ENCODE assay signal across 15 cellular contexts in the genomic region with DNA sequence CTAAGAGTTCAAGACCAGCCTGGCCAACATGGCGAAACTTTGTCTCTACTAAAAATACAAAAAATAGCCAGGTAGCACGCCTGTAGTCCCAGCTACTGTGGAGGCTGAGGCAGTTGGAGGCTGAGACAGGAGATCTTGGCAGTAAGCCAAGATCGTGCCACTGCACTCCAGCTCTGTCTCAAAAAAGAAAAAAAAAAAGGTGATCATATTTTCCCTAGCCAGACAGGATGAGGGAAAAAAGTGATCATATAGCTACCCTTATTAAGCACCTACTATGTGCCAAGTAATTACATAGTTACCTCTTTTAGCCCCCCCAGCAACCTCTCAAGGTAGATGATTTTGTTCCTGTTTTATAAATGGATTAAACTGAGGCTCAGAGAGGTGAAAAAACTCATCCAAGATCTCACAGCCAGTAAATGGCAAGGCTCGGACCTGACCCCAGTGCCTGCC. TPM values are rescaled to one million over a fixed set of nuclear protein-coding genes. Genes with fewer than 3 reads are reported as not detected.
DNase-seq lines count a peak whose midpoint lies in the region; ATAC-seq and TF ChIP-seq lines count a peak whose summit lies in the region.
"Had no signal": no experiment of that assay in that cellular context is flagged by ENCODE, and none has a peak within 500 bp of the region (broad histone marks: within the 10 kb centered on the region; RNA-seq: fewer than 3 reads in every experiment).

No MANE protein-coding gene starts in this region.

- H3K79me1 ChIP-seq in neuronal stem cell (ENCODE audit: low read depth, low read length) (peaks cover 3% of the 10 kb centered on the region), mesenchymal stem cell (replicated peaks; ENCODE audit: low read length, poor library complexity, severe bottlenecking) (peaks cover 1% of the 10 kb centered on the region)

- no peak for TF ChIP-seq CTCF in brain (conservative IDR thresholded peaks at IDR 0.05)

- H2BK15ac ChIP-seq in neuronal stem cell (ENCODE audit: low read length) (no peak overlapping the region), mesenchymal stem cell (ENCODE audit: low read depth, poor library complexity, severe bottlenecking) (no peak overlapping the region)

- no peak overlapping the region for H3K4me2 ChIP-seq in neuronal stem cell (ENCODE audit: insufficient read depth, low read length, poor library complexity, severe bottlenecking)
- no peak overlapping the region for H3K4me2 ChIP-seq in mesenchymal stem cell (ENCODE audit: low read length, poor library complexity, severe bottlenecking)

- H3K9me3 ChIP-seq in neuronal stem cell (replicated peaks in 1 of 2; ENCODE audit: control insufficient read depth in 2 of 2, insufficient read depth in 1 of 2, low read depth in 1 of 2, low read length in 2 of 2) (no peaks in the 10 kb centered on the region), mesenchymal stem cell (ENCODE audit: control insufficient read depth, low read length) (no peaks in the 10 kb centered on the region)
- H3K9me3 ChIP-seq: pancreas, spleen had no signal

- no peak overlapping the region for H3K18ac ChIP-seq in neuronal stem cell (ENCODE audit: low read length)
- H3K18ac ChIP-seq in mesenchymal stem cell (ENCODE audit: low read depth in 1 of 2, low read length in 2 of 2), result peak overlapping the region in 1 of 2 experiments; percentile 12

- peak overlapping the region in 3 of 5 experiments; percentile 97 to 99 (median 98) for H3K27ac Mint-ChIP-seq in brain
- H3K27ac Mint-ChIP-seq: activated CD8-positive, alpha-beta memory T cell treated with anti-CD3 and anti-CD28 coated beads, Interleukin-2, amount 10 ng/mL, durations not matched to agents 7 days and 5 days had no signal

- no peak overlapping the region for H3K23ac ChIP-seq in neuronal stem cell (ENCODE audit: low read depth, low read length, poor library complexity)
- no peak overlapping the region for H3K23ac ChIP-seq in mesenchymal stem cell (ENCODE audit: low read length in 2 of 2)

- H4K8ac ChIP-seq in neuronal stem cell (ENCODE audit: low read depth, low read length), result no peak overlapping the region
- H4K8ac ChIP-seq in mesenchymal stem cell (ENCODE audit: low read length), result no peak overlapping the region

- peaks cover 44% of the 10 kb centered on the region for H3K36me3 Mint-ChIP-seq in brain
- H3K36me3 Mint-ChIP-seq: activated CD8-positive, alpha-beta memory T cell treated with anti-CD3 and anti-CD28 coated beads, Interleukin-2, amount 10 ng/mL, durations not matched to agents 7 days and 5 days had no signal

- H3K27me3 ChIP-seq in neuronal stem cell (ENCODE audit: control insufficient read depth in 3 of 3, insufficient read depth in 3 of 3, low read depth in 1 of 3, low read length in 3 of 3) (no peaks in the 10 kb centered on the region), mesenchymal stem cell (ENCODE audit: control insufficient read depth in 1 of 2, insufficient read depth in 1 of 2, low read length in 2 of 2) (no peaks in the 10 kb centered on the region)
- H3K27me3 ChIP-seq: foreskin keratinocyte, pancreas, spleen had no signal

- H3K36me3 ChIP-seq in neuronal stem cell (replicated peaks in 1 of 2; ENCODE audit: control insufficient read depth in 2 of 2, insufficient read depth in 2 of 2, low read length in 2 of 2) (peaks cover 21 to 86% of the 10 kb centered on the region in 2 donors), mesenchymal stem cell (ENCODE audit: control insufficient read depth in 1 of 2, insufficient read depth in 2 of 2, low read depth in 1 of 2, low read length in 2 of 2) (peaks cover 53 to 73% of the 10 kb centered on the region in 2 experiments)

- peaks cover 27% of the 10 kb centered on the region for H3K4me1 Mint-ChIP-seq in brain
- H3K4me1 Mint-ChIP-seq: activated CD8-positive, alpha-beta memory T cell treated with anti-CD3 and anti-CD28 coated beads, Interleukin-2, amount 10 ng/mL, durations not matched to agents 7 days and 5 days had no signal

- H3K27me3 Mint-ChIP-seq in brain, result no peaks in the 10 kb centered on the region
- H3K27me3 Mint-ChIP-seq: activated CD8-positive, alpha-beta memory T cell treated with anti-CD3 and anti-CD28 coated beads, Interleukin-2, amount 10 ng/mL, durations not matched to agents 7 days and 5 days had no signal

- H3K4me1 ChIP-seq in neuronal stem cell (ENCODE audit: control insufficient read depth in 2 of 2, insufficient read depth in 1 of 2, low read depth in 1 of 2, low read length in 2 of 2) (peaks cover 8% of the 10 kb centered on the region in 2 donors), mesenchymal stem cell (ENCODE audit: control insufficient read depth, insufficient read depth, low read depth, low read length) (peaks cover 22% of the 10 kb centered on the region)
- H3K4me1 ChIP-seq: foreskin keratinocyte, pancreas had no signal

- H3K4ac ChIP-seq in neuronal stem cell (ENCODE audit: low read length) (no peak overlapping the region), mesenchymal stem cell (ENCODE audit: low read depth in 1 of 2, low read length in 2 of 2) (no peak overlapping the region)

- peaks cover 0 to 3% (median 0%) of the 10 kb centered on the region in 5 experiments for H3K9me3 Mint-ChIP-seq in brain

- H3K9ac ChIP-seq in neuronal stem cell (ENCODE audit: low read depth, low read length, poor library complexity) (no peak overlapping the region), mesenchymal stem cell (ENCODE audit: low read length) (no peak overlapping the region)

- H2AK5ac ChIP-seq in neuronal stem cell (ENCODE audit: low read depth, low read length) (no peak overlapping the region), mesenchymal stem cell (ENCODE audit: low read length, severe bottlenecking) (no peak overlapping the region)

- DNase-seq in NCI-H2196 (lab: John Stamatoyannopoulos, UW; ENCODE audit: unreplicated experiment) (peak; percentile 16), NCI-H2196 treated with DMSO at 0.1 percent for 48 hours (lab: John Stamatoyannopoulos, UW; ENCODE audit: unreplicated experiment) (no peak), NCI-H1694 (lab: John Stamatoyannopoulos, UW) (peak; percentile 22), neuronal stem cell (ENCODE audit: low spot score) (no peak), mesenchymal stem cell (no peak), NCI-H774 (lab: John Stamatoyannopoulos, UW) (no peak)
- DNase-seq: activated CD4-positive, CD25-positive, alpha-beta regulatory T cell; activated CD8-positive, alpha-beta memory T cell treated with anti-CD3 and anti-CD28 coated beads, Interleukin-2, amount 10 ng/mL, durations not matched to agents 7 days and 5 days; Calu3; foreskin keratinocyte; KBM-7 had no signal

- ATAC-seq in HG03039 (IDR thresholded peaks at IDR 0.05; ENCODE audit: unreplicated experiment), result no peak
- ATAC-seq: activated CD8-positive, alpha-beta memory T cell treated with anti-CD3 and anti-CD28 coated beads, Interleukin-2, amount 10 ng/mL, durations not matched to agents 7 days and 5 days; foreskin keratinocyte had no signal

- H2BK120ac ChIP-seq in neuronal stem cell (ENCODE audit: low read depth, low read length) (no peak overlapping the region), mesenchymal stem cell (ENCODE audit: low read depth, low read length) (no peak overlapping the region)

- H3K4me3 Mint-ChIP-seq in brain, result no peak overlapping the region
- H3K4me3 Mint-ChIP-seq: activated CD8-positive, alpha-beta memory T cell treated with anti-CD3 and anti-CD28 coated beads, Interleukin-2, amount 10 ng/mL, durations not matched to agents 7 days and 5 days had no signal

- no CpG with 5 or more reads among the region's 4 CpGs for WGBS in neuronal stem cell (ENCODE audit: extremely low coverage in 2 of 2, insufficient read length in 2 of 2, insufficient replicate concordance in 1 of 2), 2 donors
- 88% methylated on average over 4 of the region's 4 CpGs for WGBS in mesenchymal stem cell

- H2BK12ac ChIP-seq in neuronal stem cell (ENCODE audit: low read length), result no peak overlapping the region
- peak overlapping the region in 1 of 2 experiments; percentile 11 for H2BK12ac ChIP-seq in mesenchymal stem cell (ENCODE audit: low read length in 2 of 2)

- H3K4me3 ChIP-seq in neuronal stem cell (ENCODE audit: low read length in 2 of 2), result no peak overlapping the region
- H3K4me3 ChIP-seq in mesenchymal stem cell (ENCODE audit: insufficient read depth in 1 of 2, low read depth in 1 of 2, low read length in 2 of 2), result no peak overlapping the region
- H3K4me3 ChIP-seq: pancreas, spleen had no signal

- H4K91ac ChIP-seq in neuronal stem cell (ENCODE audit: low read depth, low read length, poor library complexity) (no peak overlapping the region), mesenchymal stem cell (ENCODE audit: low read length) (no peak overlapping the region)

- no peak overlapping the region for H3K27ac ChIP-seq in neuronal stem cell (replicated peaks; ENCODE audit: low read length)
- no peak overlapping the region for H3K27ac ChIP-seq in mesenchymal stem cell (ENCODE audit: low read length, poor library complexity, severe bottlenecking)
- H3K27ac ChIP-seq: foreskin keratinocyte, pancreas had no signal

- H3K14ac ChIP-seq in neuronal stem cell (ENCODE audit: low read length) (no peak overlapping the region), mesenchymal stem cell (ENCODE audit: low read length in 2 of 2) (no peak overlapping the region)

- peak overlapping the region; percentile 35 for H2BK5ac ChIP-seq in neuronal stem cell (ENCODE audit: low read length)
- H2BK5ac ChIP-seq in mesenchymal stem cell (ENCODE audit: low read depth, low read length, poor library complexity, severe bottlenecking), result no peak overlapping the region

- H2AFZ ChIP-seq in neuronal stem cell (ENCODE audit: low read length) (no peak overlapping the region), mesenchymal stem cell (ENCODE audit: low read depth, low read length) (no peak overlapping the region)

RNA-seq across cellular contexts. Expression of a gene that starts 18.1 kb away (rescaled TPM):
- polyA plus RNA-seq in brain (ENCODE audit: insufficient read depth, low read depth, low replicate concordance), result 60.3 TPM
- 88.1 TPM for polyA plus RNA-seq in neuronal stem cell (2013, experiment 1 of 2)
- polyA plus RNA-seq in neuronal stem cell (2013, experiment 2 of 2), result 87.5 TPM
- 77.2 TPM for polyA plus RNA-seq in mesenchymal stem cell (2013, experiment 1 of 2)
- 75.2 TPM for polyA plus RNA-seq in mesenchymal stem cell (2013, experiment 2 of 2)

RNA-seq across cellular contexts. Expression of a gene that starts 42.5 kb away (rescaled TPM):
- 186 TPM for polyA plus RNA-seq in brain (ENCODE audit: insufficient read depth, low read depth, low replicate concordance)
- 82.7 TPM for polyA plus RNA-seq in neuronal stem cell (2013, experiment 1 of 2)
- polyA plus RNA-seq in neuronal stem cell (2013, experiment 2 of 2), result 83.3 TPM
- polyA plus RNA-seq in mesenchymal stem cell (2013, experiment 1 of 2), result 462 TPM
- 468 TPM for polyA plus RNA-seq in mesenchymal stem cell (2013, experiment 2 of 2)

Comparison
In these comparisons a context has a peak if more than half of its experiments do, and no peak if none do; other contexts are left out.
1. DNase-seq: peak in NCI-H2196 (single experiment) and NCI-H1694 (single experiment); none in NCI-H2196 treated with DMSO at 0.1 percent for 48 hours (single experiment), neuronal stem cell (single experiment), mesenchymal stem cell (single experiment) and NCI-H774 (single experiment).